Comparison of ENCODE assay signal across 19 cellular contexts in genomic region chr5:170076211-170076610, GRCh38. TPM values are rescaled to one million over a fixed set of nuclear protein-coding genes. Genes with fewer than 3 reads are reported as not detected.
"Had no signal": no experiment of that assay in that cellular context is flagged by ENCODE, and none has a peak within 500 bp of the region (broad histone marks: within the 10 kb centered on the region; RNA-seq: fewer than 3 reads in every experiment).

No MANE protein-coding gene starts in this region.

- H3K4me3 ChIP-seq: colonic mucosa, gastroesophageal sphincter, heart left ventricle, neural progenitor cell, right lobe of liver, thoracic aorta had no signal

- ATAC-seq: gastroesophageal sphincter; heart left ventricle; left ventricle myocardium superior; right lobe of liver; stimulated activated memory B cell treated with anti-CD40 and anti-IgM and Interleukin-4, amounts not matched to agents 10 μg/mL and 1 μg/mL and 100 μg/mL, for 72 hours had no signal

- DNase-seq: activated CD4-positive, alpha-beta T cell treated with anti-CD3 and anti-CD28 coated beads for 1 hour; activated naive CD4-positive, alpha-beta T cell treated with Interleukin-2 at 50 U/mL for 16 hours; anterior cingulate cortex; brain microvascular endothelial cell; colonic mucosa; heart left ventricle; left ventricle myocardium superior; right lobe of liver; stimulated activated CD4-positive, alpha-beta T cell treated with anti-CD3 and anti-CD28 coated beads, Interleukin-4, amount 100 ng/mL, for 4 hours; T-helper 2 cell had no signal

RNA-seq across cellular contexts. Expression of gene FOXI1, which starts 29.5 kb away (rescaled TPM):
- total RNA-seq: activated T-helper 2 cell treated with anti-CD3 and anti-CD28 coated beads, Interferon-gamma antibody, Interleukin-2, Interleukin-4, amounts not matched to agents 10 μg/mL and 5 μg/mL and 100 μg/mL, durations not matched to agents 14 hours and 24 hours and 36 hours; epithelial cell of proximal tubule; gastroesophageal sphincter; heart left ventricle; left ventricle myocardium superior; osteoblast; pulmonary artery endothelial cell; right lobe of liver; thoracic aorta; ureter had no signal
- polyA plus RNA-seq: heart left ventricle had no signal
